ENCODE assay signal across 1 cellular context in the genomic region with DNA sequence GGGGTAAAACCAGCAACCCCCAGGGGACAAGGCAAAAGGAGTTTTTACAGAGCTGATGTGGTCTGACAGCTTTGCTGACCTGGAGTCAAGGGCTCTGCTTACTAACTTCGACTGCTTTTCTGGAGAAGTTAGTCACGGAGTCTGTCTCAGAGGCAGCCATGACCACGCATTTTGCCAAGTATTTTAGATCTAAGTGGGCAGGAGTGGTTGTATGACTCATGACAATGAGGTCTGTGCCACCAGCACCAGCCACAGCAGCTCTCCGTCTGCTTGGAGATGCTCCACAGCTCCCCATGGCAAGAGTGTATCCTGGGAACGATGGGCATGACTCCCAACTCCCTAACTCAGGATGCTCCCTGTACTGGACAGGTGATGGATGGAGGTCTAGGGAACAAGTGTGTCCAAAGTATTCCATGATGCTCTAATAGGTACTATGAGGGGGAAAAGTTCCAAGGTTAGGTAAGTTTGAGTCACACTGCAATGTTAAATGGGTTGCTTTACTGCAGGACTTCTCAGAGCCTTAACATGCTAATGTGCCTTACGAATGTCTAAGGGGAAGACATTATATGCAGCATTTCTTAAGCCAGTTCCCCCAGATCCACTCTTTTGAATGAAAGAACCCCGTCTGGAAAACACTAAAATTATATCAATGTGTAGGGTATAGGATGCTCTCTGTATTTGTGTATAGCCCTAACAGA.
TF ChIP-seq lines count a peak whose summit lies in the region.

No MANE protein-coding gene starts in this region.

TF ChIP-seq in A549, 52 proteins besides CTCF, POLR2A, EP300 and RAD21 (continued from another document):
- TF ChIP-seq MYC (IDR thresholded peaks at IDR 0.05; ENCODE audit: borderline replicate concordance, low read length) = no peak
- TF ChIP-seq, protein P1, sequence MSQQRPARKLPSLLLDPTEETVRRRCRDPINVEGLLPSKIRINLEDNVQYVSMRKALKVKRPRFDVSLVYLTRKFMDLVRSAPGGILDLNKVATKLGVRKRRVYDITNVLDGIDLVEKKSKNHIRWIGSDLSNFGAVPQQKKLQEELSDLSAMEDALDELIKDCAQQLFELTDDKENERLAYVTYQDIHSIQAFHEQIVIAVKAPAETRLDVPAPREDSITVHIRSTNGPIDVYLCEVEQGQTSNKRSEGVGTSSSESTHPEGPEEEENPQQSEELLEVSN (IDR thresholded peaks at IDR 0.05; ENCODE audit: borderline replicate concordance, low read depth) = no peak
- no peak for TF ChIP-seq CHD4 (IDR thresholded peaks at IDR 0.05; ENCODE audit: borderline replicate concordance)
- TF ChIP-seq ZC3H11A (IDR thresholded peaks at IDR 0.05) = no peak
- no peak for TF ChIP-seq SMC3 (IDR thresholded peaks at IDR 0.05)
- peak; percentile 33 for TF ChIP-seq MAFK (IDR thresholded peaks at IDR 0.05; ENCODE audit: partially characterized antibody)
- no peak for TF ChIP-seq ESRRA (IDR thresholded peaks at IDR 0.05; ENCODE audit: borderline replicate concordance, low read length)
- TF ChIP-seq FOSL2 (IDR thresholded peaks at IDR 0.05) = no peak
- TF ChIP-seq FOSL2 (CRISPR knock-in tag; IDR thresholded peaks at IDR 0.05) = peak; percentile 43; the same call in 1 of the 2 replicates
- TF ChIP-seq, protein P2, sequence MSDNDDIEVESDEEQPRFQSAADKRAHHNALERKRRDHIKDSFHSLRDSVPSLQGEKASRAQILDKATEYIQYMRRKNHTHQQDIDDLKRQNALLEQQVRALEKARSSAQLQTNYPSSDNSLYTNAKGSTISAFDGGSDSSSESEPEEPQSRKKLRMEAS (IDR thresholded peaks at IDR 0.05) = 0 out of 2 replicates have a peak, but pooled peaks have one; percentile 25
- TF ChIP-seq ZSCAN20 (CRISPR knock-in tag; IDR thresholded peaks at IDR 0.05) = no peak
- TF ChIP-seq, protein P3, sequence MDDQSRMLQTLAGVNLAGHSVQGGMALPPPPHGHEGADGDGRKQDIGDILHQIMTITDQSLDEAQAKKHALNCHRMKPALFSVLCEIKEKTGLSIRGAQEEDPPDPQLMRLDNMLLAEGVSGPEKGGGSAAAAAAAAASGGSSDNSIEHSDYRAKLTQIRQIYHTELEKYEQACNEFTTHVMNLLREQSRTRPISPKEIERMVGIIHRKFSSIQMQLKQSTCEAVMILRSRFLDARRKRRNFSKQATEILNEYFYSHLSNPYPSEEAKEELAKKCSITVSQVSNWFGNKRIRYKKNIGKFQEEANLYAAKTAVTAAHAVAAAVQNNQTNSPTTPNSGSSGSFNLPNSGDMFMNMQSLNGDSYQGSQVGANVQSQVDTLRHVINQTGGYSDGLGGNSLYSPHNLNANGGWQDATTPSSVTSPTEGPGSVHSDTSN (IDR thresholded peaks at IDR 0.05) = no peak
- no peak for TF ChIP-seq RFX5 (IDR thresholded peaks at IDR 0.05)
- TF ChIP-seq, protein P4, sequence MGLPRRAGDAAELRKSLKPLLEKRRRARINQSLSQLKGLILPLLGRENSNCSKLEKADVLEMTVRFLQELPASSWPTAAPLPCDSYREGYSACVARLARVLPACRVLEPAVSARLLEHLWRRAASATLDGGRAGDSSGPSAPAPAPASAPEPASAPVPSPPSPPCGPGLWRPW (IDR thresholded peaks at IDR 0.05) = no peak
- TF ChIP-seq KDM1A (IDR thresholded peaks at IDR 0.05; ENCODE audit: low read depth) = no peak
- TF ChIP-seq NFE2L2 (conservative IDR thresholded peaks at IDR 0.05; ENCODE audit: low read length) = 0 out of 2 replicates have a peak, but pooled peaks have one; percentile 12
- no peak for TF ChIP-seq NR3C1 (IDR thresholded peaks at IDR 0.05)
- TF ChIP-seq NPAS2 (CRISPR knock-in tag; IDR thresholded peaks at IDR 0.05; ENCODE audit: borderline replicate concordance) = no peak
